Comparison of ENCODE assay signal across 12 cellular contexts in the genomic region with DNA sequence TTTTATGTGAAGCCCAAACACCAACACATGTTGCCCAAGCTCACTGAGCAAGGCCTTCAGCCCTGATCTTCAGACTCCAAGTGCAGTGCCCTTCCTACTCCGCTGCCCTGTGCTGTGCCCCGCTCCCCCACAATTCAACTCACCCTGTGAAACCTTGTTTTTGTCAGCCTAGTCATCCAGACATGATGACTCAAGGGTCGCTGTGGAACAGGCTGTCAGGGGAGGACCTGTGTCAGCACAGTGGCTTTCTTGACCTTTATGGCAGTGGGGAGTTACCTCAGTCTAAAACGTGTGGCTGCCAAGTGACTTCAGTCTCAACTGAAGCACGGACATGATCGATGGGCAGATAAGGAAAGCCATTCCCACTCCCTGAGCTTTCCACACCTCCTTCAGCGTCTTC. TPM values are rescaled to one million over a fixed set of nuclear protein-coding genes. Genes with fewer than 3 reads are reported as not detected.
A peak's percentile ranks its signal among the peaks of the same experiment; 100 is the strongest.
DNase-seq lines count a peak whose midpoint lies in the region; ATAC-seq and TF ChIP-seq lines count a peak whose summit lies in the region.
"Had no signal": no experiment of that assay in that cellular context is flagged by ENCODE, and none has a peak within 500 bp of the region (broad histone marks: within the 10 kb centered on the region; RNA-seq: fewer than 3 reads in every experiment).

No MANE protein-coding gene starts in this region.

- H3K36me3 ChIP-seq in uterus: no peaks in the 10 kb centered on the region

- H3K27ac Mint-ChIP-seq in mesothelial cell of epicardium: no peak overlapping the region

- peak; percentile 42 for DNase-seq in activated gamma-delta T cell treated with anti-CD3 and anti-CD28 coated beads, Interleukin-2, amount 50 U/mL, for 16 hours (ENCODE audit: low read depth)
- DNase-seq in activated gamma-delta T cell (lab: John Stamatoyannopoulos, UW): no peak
- peak; percentile 81 to 83 for DNase-seq in activated T-cell treated with anti-CD3 and anti-CD28 coated beads, Interleukin-2, amount 50 U/mL, for 48 hours
- DNase-seq in renal cortical epithelial cell (ENCODE audit: low read depth): peak; percentile 18
- peak; percentile 77 for DNase-seq in stimulated activated naive CD8-positive, alpha-beta T cell treated with anti-CD3 and anti-CD28 coated beads, Interleukin-15, Interleukin-2, amounts not matched to agents 100 U/mL and 50 U/mL, for 24 hours
- no peak for DNase-seq in mesothelial cell of epicardium (ENCODE audit: low spot score in 2 of 2, unreplicated experiment in 2 of 2)
- no peak for DNase-seq in NCI-H510A treated with DMSO at 0.1 percent for 48 hours (lab: John Stamatoyannopoulos, UW)
- no peak for DNase-seq in uterus
- DNase-seq: activated naive CD8-positive, alpha-beta T cell treated with anti-CD3 and anti-CD28 coated beads, Interleukin-2, amount 10 ng/mL, durations not matched to agents 7 days and 5 days; DMS79; HCEC 1CT; NCI-H1694 treated with DMSO at 0.1 percent for 48 hours had no signal

- no peak for TF ChIP-seq POLR2A in uterus (IDR thresholded peaks at IDR 0.05)

- no peaks in the 10 kb centered on the region for H3K27me3 ChIP-seq in uterus

- H3K4me1 Mint-ChIP-seq in mesothelial cell of epicardium: peaks cover 12% of the 10 kb centered on the region

- ATAC-seq in stimulated activated naive CD8-positive, alpha-beta T cell treated with anti-CD3 and anti-CD28 coated beads, Interleukin-15, Interleukin-2, amounts not matched to agents 100 U/mL and 50 U/mL, for 24 hours: peak; percentile 74

- no peaks in the 10 kb centered on the region for H3K9me3 ChIP-seq in uterus

- peaks cover 4% of the 10 kb centered on the region for H3K27me3 Mint-ChIP-seq in mesothelial cell of epicardium (ENCODE audit: low read depth)
- H3K27me3 Mint-ChIP-seq: activated naive CD8-positive, alpha-beta T cell treated with anti-CD3 and anti-CD28 coated beads, Interleukin-2, amount 10 ng/mL, durations not matched to agents 7 days and 5 days had no signal

- H3K36me3 Mint-ChIP-seq in mesothelial cell of epicardium: no peaks in the 10 kb centered on the region
- H3K36me3 Mint-ChIP-seq: activated naive CD8-positive, alpha-beta T cell treated with anti-CD3 and anti-CD28 coated beads, Interleukin-2, amount 10 ng/mL, durations not matched to agents 7 days and 5 days had no signal

- H3K4me1 ChIP-seq in uterus: no peaks in the 10 kb centered on the region

- H3K4me3 Mint-ChIP-seq in mesothelial cell of epicardium: no peak overlapping the region
- H3K4me3 Mint-ChIP-seq: activated naive CD8-positive, alpha-beta T cell treated with anti-CD3 and anti-CD28 coated beads, Interleukin-2, amount 10 ng/mL, durations not matched to agents 7 days and 5 days had no signal

- no peak overlapping the region for H3K27ac ChIP-seq in uterus

- TF ChIP-seq CTCF in mesothelial cell of epicardium (IDR thresholded peaks at IDR 0.05; ENCODE audit: unreplicated experiment) (no peak), uterus (IDR thresholded peaks at IDR 0.05) (no peak)

- H3K4me3 ChIP-seq in uterus: no peak overlapping the region

- peaks cover 4% of the 10 kb centered on the region for H3K9me3 Mint-ChIP-seq in mesothelial cell of epicardium
- H3K9me3 Mint-ChIP-seq: activated naive CD8-positive, alpha-beta T cell treated with anti-CD3 and anti-CD28 coated beads, Interleukin-2, amount 10 ng/mL, durations not matched to agents 7 days and 5 days had no signal

- intact Hi-C loops in uterus (cut with DNase I; ENCODE audit: low total_unique reads): no loop called here

RNA-seq across cellular contexts. Expression of a gene that starts 16.4 kb away (rescaled TPM):
- total RNA-seq in renal cortical epithelial cell (1.2 and 3.4 TPM in 2 replicates), mesothelial cell of epicardium (1.8 to 3.0 TPM (median 2.1 TPM) in 3 replicates), uterus (10 to 100 TPM in 1 of 4 donors, 1 to 10 TPM in 3; 2.3 to 15.0 (median 3.3) TPM)

RNA-seq across cellular contexts. Expression of a gene that starts 39.8 kb away (rescaled TPM):
- not detected in 2 replicates for total RNA-seq in renal cortical epithelial cell
- total RNA-seq in mesothelial cell of epicardium: 1.4 to 1.8 TPM (median 1.6 TPM) in 3 replicates
- total RNA-seq in uterus: 1 to 10 TPM in 2 of 4 donors, under 1 TPM in 1, not detected in 1; 0.28 to 6.4 (median 1.3) TPM

Comparison
In these comparisons a context has a peak if more than half of its experiments do, and no peak if none do; other contexts are left out.
1. DNase-seq: peak in activated gamma-delta T cell treated with anti-CD3 and anti-CD28 coated beads, Interleukin-2, amount 50 U/mL, for 16 hours (single experiment), activated T-cell treated with anti-CD3 and anti-CD28 coated beads, Interleukin-2, amount 50 U/mL, for 48 hours (2 of 2), renal cortical epithelial cell (single experiment) and stimulated activated naive CD8-positive, alpha-beta T cell treated with anti-CD3 and anti-CD28 coated beads, Interleukin-15, Interleukin-2, amounts not matched to agents 100 U/mL and 50 U/mL, for 24 hours (single experiment); none in activated gamma-delta T cell (single experiment), mesothelial cell of epicardium (0 of 2), NCI-H510A treated with DMSO at 0.1 percent for 48 hours (single experiment) and uterus (0 of 2).